8 cellular contexts compared by ENCODE assay signal in the genomic region with DNA sequence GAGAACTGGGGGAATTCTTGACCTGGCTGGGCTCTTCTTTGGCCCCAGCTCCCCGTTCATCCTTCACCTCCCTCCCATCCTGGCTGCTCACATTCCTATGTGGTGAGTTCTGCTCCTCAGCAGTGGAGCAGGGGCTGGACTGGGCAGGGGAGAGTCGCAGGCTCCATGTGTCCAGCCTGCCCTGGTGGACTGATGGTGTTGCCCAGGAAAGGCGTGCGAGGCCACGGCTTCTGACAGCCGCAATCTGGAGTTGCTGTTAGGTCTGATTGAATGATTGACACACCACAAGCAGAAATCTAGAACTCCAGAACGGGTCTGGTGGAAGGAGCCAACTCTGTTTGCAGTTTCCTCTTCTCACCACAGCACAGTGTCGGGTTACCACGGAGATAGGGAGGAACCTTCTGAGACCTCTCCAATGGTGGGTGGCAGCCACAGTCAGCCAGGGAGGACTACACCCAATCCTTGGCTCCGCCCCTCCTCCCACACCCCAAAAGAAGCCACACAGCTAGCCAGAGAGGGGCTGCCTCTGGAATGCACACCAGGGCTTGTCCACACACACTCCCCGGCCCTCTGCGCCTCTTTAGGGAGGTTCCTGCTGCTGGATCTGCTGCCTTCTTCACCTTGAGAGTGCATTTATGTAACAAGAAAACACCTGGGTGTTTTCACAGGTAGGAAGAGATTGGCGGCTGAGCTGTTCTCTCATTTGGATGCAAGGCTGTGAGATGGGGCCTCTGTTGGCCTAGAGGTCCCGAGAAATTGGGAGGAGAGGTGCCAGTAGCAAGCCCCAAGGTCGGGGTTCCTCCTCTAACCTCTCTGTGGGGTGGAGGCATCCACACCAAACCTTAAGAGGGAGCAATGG. TPM values are rescaled to one million over a fixed set of nuclear protein-coding genes. Genes with fewer than 3 reads are reported as not detected.
A peak's percentile ranks its signal among the peaks of the same experiment; 100 is the strongest.
DNase-seq lines count a peak whose midpoint lies in the region; ATAC-seq and TF ChIP-seq lines count a peak whose summit lies in the region.

No MANE protein-coding gene starts in this region.

- H2AFZ ChIP-seq in H9 (ENCODE audit: low read length): no peak overlapping the region

- no peak overlapping the region for H3K23ac ChIP-seq in H9 (ENCODE audit: insufficient read length, low read depth, low read length)

- H3T11ph ChIP-seq in H9 (ENCODE audit: low read length): no peak overlapping the region

- H3K4me1 Mint-ChIP-seq in H9: peaks cover 9 to 12% of the 10 kb centered on the region in 2 experiments; a peak in 3 of 4 replicates
- H3K4me1 Mint-ChIP-seq in activated CD8-positive, alpha-beta T cell treated with anti-CD3 and anti-CD28 coated beads for 36 hours (ENCODE audit: low read depth): peaks cover 80% of the 10 kb centered on the region
- peaks cover 16% of the 10 kb centered on the region for H3K4me1 Mint-ChIP-seq in endodermal cell
- H3K4me1 Mint-ChIP-seq in naive B cell: peaks cover 56 to 80% (median 64%) of the 10 kb centered on the region in 3 donors

- no peak overlapping the region for H2BK5ac ChIP-seq in H9 (ENCODE audit: insufficient read length, low read length)

- intact Hi-C loops in activated CD8-positive, alpha-beta T cell treated with anti-CD3 and anti-CD28 coated beads for 36 hours (cut with micrococcal nuclease): loop anchor here (2.0 to 5.0 kb wide), 2 partner anchors 60 to 70 kb away; no protein-coding TSS in a partner anchor

- ATAC-seq in activated CD8-positive, alpha-beta T cell treated with anti-CD3 and anti-CD28 coated beads for 36 hours: peak; percentile 80
- peak; percentile 62 to 63 for ATAC-seq in naive B cell (ENCODE audit: low read depth in 2 of 2)

- H3K79me1 ChIP-seq in H9 (ENCODE audit: insufficient read depth, low read depth, low read length, poor library complexity, severe bottlenecking): no peaks in the 10 kb centered on the region

- H2BK120ac ChIP-seq in H9 (ENCODE audit: low read depth, low read length, poor library complexity, severe bottlenecking): no peak overlapping the region

- no peak overlapping the region for H3K9ac ChIP-seq in H9 (ENCODE audit: extremely low read depth, insufficient read length, low read length)
- H3K9ac ChIP-seq in endodermal cell (ENCODE audit: extremely low read depth, low read length, poor library complexity, severe bottlenecking): no peak overlapping the region
- H3K9ac ChIP-seq in stomach smooth muscle (ENCODE audit: low read length in 2 of 2): no peak overlapping the region

- H4K91ac ChIP-seq in H9 (ENCODE audit: insufficient read length, low read depth, low read length): no peak overlapping the region

- no peak overlapping the region for H4K5ac ChIP-seq in H9 (ENCODE audit: insufficient read length, low read depth, low read length)

- no peak overlapping the region for H2BK12ac ChIP-seq in H9 (ENCODE audit: insufficient read length, low read depth, low read length)

- H3K79me2 ChIP-seq in H9 (ENCODE audit: insufficient read depth, low read length): no peaks in the 10 kb centered on the region

- H3K9me3 Mint-ChIP-seq in H9: peaks cover 0 to 2% of the 10 kb centered on the region in 2 experiments; a peak in 3 of 5 replicates
- H3K9me3 Mint-ChIP-seq in activated CD8-positive, alpha-beta T cell treated with anti-CD3 and anti-CD28 coated beads for 36 hours: peaks cover 2% of the 10 kb centered on the region
- H3K9me3 Mint-ChIP-seq in endodermal cell: peaks cover 5% of the 10 kb centered on the region
- no peaks in the 10 kb centered on the region for H3K9me3 Mint-ChIP-seq in naive B cell

- no peak overlapping the region for H3K27ac ChIP-seq in H9 (ENCODE audit: insufficient read length, low read depth, low read length)
- no peak overlapping the region for H3K27ac ChIP-seq in endodermal cell (ENCODE audit: low read depth, low read length)
- peak overlapping the region; percentile 64 for H3K27ac ChIP-seq in stomach smooth muscle (ENCODE audit: low read length)

- no peaks in the 10 kb centered on the region for H3K27me3 ChIP-seq in H9 (ENCODE audit: insufficient read depth, low read length)
- no peaks in the 10 kb centered on the region for H3K27me3 ChIP-seq in endodermal cell (ENCODE audit: control insufficient read depth, insufficient read depth, low read length, poor library complexity, severe bottlenecking)
- no peaks in the 10 kb centered on the region for H3K27me3 ChIP-seq in stomach smooth muscle (ENCODE audit: control insufficient read depth in 1 of 2, insufficient read depth in 2 of 2, low read length in 2 of 2)

- H2BK15ac ChIP-seq in H9 (ENCODE audit: low read depth, low read length): no peak overlapping the region

- H3K23me2 ChIP-seq in H9 (ENCODE audit: insufficient read length, low read depth, low read length, poor library complexity, severe bottlenecking): no peaks in the 10 kb centered on the region

- H3K36me3 ChIP-seq in endodermal cell (ENCODE audit: control insufficient read depth, insufficient read depth, low read length) (no peaks in the 10 kb centered on the region), stomach smooth muscle (ENCODE audit: control insufficient read depth in 2 of 2, insufficient read depth in 2 of 2, low read length in 2 of 2) (no peaks in the 10 kb centered on the region)

- H4K20me1 ChIP-seq in H9 (ENCODE audit: control insufficient read depth, insufficient read depth, insufficient read length): no peaks in the 10 kb centered on the region

- H3K4me3 Mint-ChIP-seq in H9: no peak overlapping the region
- H3K4me3 Mint-ChIP-seq in activated CD8-positive, alpha-beta T cell treated with anti-CD3 and anti-CD28 coated beads for 36 hours: peak overlapping the region; percentile 58
- no peak overlapping the region for H3K4me3 Mint-ChIP-seq in endodermal cell
- peak overlapping the region; percentile 66 to 82 (median 73) for H3K4me3 Mint-ChIP-seq in naive B cell

- no peaks in the 10 kb centered on the region for H3K4me1 ChIP-seq in H9 (ENCODE audit: insufficient read depth, low read length)
- H3K4me1 ChIP-seq in endodermal cell (ENCODE audit: control insufficient read depth, insufficient read depth, low read length): peaks cover 5% of the 10 kb centered on the region
- peaks cover 36% of the 10 kb centered on the region for H3K4me1 ChIP-seq in stomach smooth muscle (ENCODE audit: control insufficient read depth, insufficient read depth, low read length)

- no peak overlapping the region for H3K4me2 ChIP-seq in H9 (ENCODE audit: insufficient read depth, insufficient read length, low read length)

- H4K8ac ChIP-seq in H9 (replicated peaks; ENCODE audit: insufficient read length, low read depth, low read length): no peak overlapping the region

- H3K36me3 Mint-ChIP-seq in H9 (ENCODE audit: insufficient read depth in 1 of 3, low read depth in 3 of 3) (no peaks in the 10 kb centered on the region), endodermal cell (ENCODE audit: low read depth) (no peaks in the 10 kb centered on the region), naive B cell (no peaks in the 10 kb centered on the region)
- no peaks in the 10 kb centered on the region for H3K36me3 Mint-ChIP-seq in activated CD8-positive, alpha-beta T cell treated with anti-CD3 and anti-CD28 coated beads for 36 hours (ENCODE audit: low read depth)

- POLR2A ChIA-PET in activated CD8-positive, alpha-beta T cell treated with anti-CD3 and anti-CD28 coated beads for 36 hours (lab: Charles Lee): interaction anchor here (0.6 to 1.5 kb wide), 5 partner anchors 37 to 58 kb away, joined by 3 to 5 read pairs (median 4); partner anchors contain the start of gene CD44

- no peak overlapping the region for H3K4ac ChIP-seq in H9 (ENCODE audit: low read depth, low read length)

- no peak overlapping the region for H2BK20ac ChIP-seq in H9 (ENCODE audit: low read depth, low read length, poor library complexity, severe bottlenecking)

- no peak overlapping the region for H2AK5ac ChIP-seq in H9 (ENCODE audit: insufficient read length, low read length)

- H3K9me3 ChIP-seq in H9 (ENCODE audit: control insufficient read depth, low read depth, low read length) (no peaks in the 10 kb centered on the region), endodermal cell (ENCODE audit: control insufficient read depth, low read length) (no peaks in the 10 kb centered on the region), stomach smooth muscle (ENCODE audit: control insufficient read depth in 2 of 2, low read length in 2 of 2) (no peaks in the 10 kb centered on the region)

- H3K56ac ChIP-seq in H9 (ENCODE audit: insufficient read length, low read depth, low read length): no peak overlapping the region

- H3K4me3 ChIP-seq in GM12864 (ENCODE audit: low read depth, low read length) (peak overlapping the region; percentile 24), endodermal cell (ENCODE audit: low read length) (no peak overlapping the region), stomach smooth muscle (ENCODE audit: low read length in 2 of 2) (peak overlapping the region in 1 of 2 donors; percentile 22)

- no peak overlapping the region for H3K27ac Mint-ChIP-seq in H9
- H3K27ac Mint-ChIP-seq in activated CD8-positive, alpha-beta T cell treated with anti-CD3 and anti-CD28 coated beads for 36 hours: peak overlapping the region; percentile 89
- H3K27ac Mint-ChIP-seq in endodermal cell: no peak overlapping the region
- peak overlapping the region; percentile 99 to 100 (median 100) for H3K27ac Mint-ChIP-seq in naive B cell

- TF ChIP-seq CTCF in GM12864 (IDR thresholded peaks at IDR 0.05; ENCODE audit: low read depth, low read length, missing control alignments) (peak; percentile 9), H9 (conservative IDR thresholded peaks at IDR 0.05) (no peak), endodermal cell (conservative IDR thresholded peaks at IDR 0.05) (no peak)
- TF ChIP-seq CTCF in activated CD8-positive, alpha-beta T cell treated with anti-CD3 and anti-CD28 coated beads for 36 hours (IDR thresholded peaks at IDR 0.05): no peak

- no CpG with 5 or more reads among the region's 15 CpGs for WGBS in H9 (ENCODE audit: extremely low coverage, insufficient read length, low lambda C conversion rate)
- WGBS in endodermal cell (ENCODE audit: insufficient coverage in 1 of 2, insufficient read length in 1 of 2), 2 experiments: 82 to 88% methylated on average over 9 to 15 of the region's 15 CpGs

- peak; percentile 91 for DNase-seq in GM12864 (ENCODE audit: low read depth)
- peak; percentile 79 for DNase-seq in H9
- DNase-seq in LoVo (ENCODE audit: low spot score): peak; percentile 32
- peak; percentile 93 for DNase-seq in activated CD8-positive, alpha-beta T cell treated with anti-CD3 and anti-CD28 coated beads for 36 hours
- peak; percentile 90 for DNase-seq in endodermal cell
- peak; percentile 87 for DNase-seq in naive B cell
- DNase-seq in NCI-H2171 treated with DMSO at 0.1 percent for 48 hours (lab: John Stamatoyannopoulos, UW): no peak

- CTCF ChIA-PET in activated CD8-positive, alpha-beta T cell treated with anti-CD3 and anti-CD28 coated beads for 36 hours (lab: Charles Lee): no interaction called here

- H3K27me3 Mint-ChIP-seq in H9 (ENCODE audit: low read depth): no peaks in the 10 kb centered on the region
- no peaks in the 10 kb centered on the region for H3K27me3 Mint-ChIP-seq in activated CD8-positive, alpha-beta T cell treated with anti-CD3 and anti-CD28 coated beads for 36 hours
- H3K27me3 Mint-ChIP-seq in endodermal cell (ENCODE audit: insufficient read depth): peaks cover 3% of the 10 kb centered on the region
- H3K27me3 Mint-ChIP-seq in naive B cell: no peaks in the 10 kb centered on the region

- no peak overlapping the region for H3K18ac ChIP-seq in H9 (ENCODE audit: insufficient read length, low read depth, low read length)

- 0 out of 2 replicates have a peak overlapping the region, but pooled peaks have one; percentile 16 for H3K14ac ChIP-seq in H9 (ENCODE audit: insufficient read depth, low read length)

RNA-seq across cellular contexts. Expression of gene CD44, which starts 56.4 kb away (rescaled TPM):
- 5.2 and 6.1 TPM in 2 replicates for total RNA-seq in H9 (2021)
- 100 to 1,000 TPM; 363 to 373 TPM for total RNA-seq in activated CD8-positive, alpha-beta T cell treated with anti-CD3 and anti-CD28 coated beads for 36 hours
- total RNA-seq in endodermal cell: 1 to 10 TPM; 1.2 to 4.6 TPM
- polyA plus RNA-seq in endodermal cell (2013, experiment 1 of 2): 5.6 TPM
- 8.0 TPM for polyA plus RNA-seq in endodermal cell (2013, experiment 2 of 2)
- polyA plus RNA-seq in naive B cell (ENCODE audit: low read depth in 6 of 6): 100 to 1,000 TPM; 156 to 277 (median 187) TPM

Comparison
In these comparisons a context has a peak if more than half of its experiments do, and no peak if none do; other contexts are left out.
1. H3K27ac Mint-ChIP-seq: peak in activated CD8-positive, alpha-beta T cell treated with anti-CD3 and anti-CD28 coated beads for 36 hours (single experiment) and naive B cell (6 of 6); none in H9 (0 of 3) and endodermal cell (single experiment).
2. H3K4me3 Mint-ChIP-seq: peak in activated CD8-positive, alpha-beta T cell treated with anti-CD3 and anti-CD28 coated beads for 36 hours (single experiment) and naive B cell (8 of 8); none in H9 (0 of 2) and endodermal cell (single experiment).
3. RNA of gene CD44, which starts 56.4 kb away (total RNA-seq): 363 to 373 TPM in activated CD8-positive, alpha-beta T cell treated with anti-CD3 and anti-CD28 coated beads for 36 hours; 5.2 to 6.1 TPM in H9 and 1.2 to 4.6 TPM in endodermal cell; every median in the first group is over 10 times any median in the second.